In genomic region chr2:69306612-69306896, GRCh38 we compare ENCODE assay signal across 8 cellular contexts.
A peak's percentile ranks its signal among the peaks of the same experiment; 100 is the strongest.
DNase-seq lines count a peak whose midpoint lies in the region; ATAC-seq and TF ChIP-seq lines count a peak whose summit lies in the region.

No MANE protein-coding gene starts in this region.

- peak overlapping the region; percentile 57 to 62 (median 58) for H3K4me3 ChIP-seq in gastrocnemius medialis

- peaks cover 4% of the 10 kb centered on the region for H3K9me3 Mint-ChIP-seq in glutamatergic neuron (ENCODE audit: unreplicated experiment)

- H3K27me3 Mint-ChIP-seq in glutamatergic neuron (ENCODE audit: unreplicated experiment) = peaks cover 6% of the 10 kb centered on the region

- H3K27ac ChIP-seq in VCaP (peak overlapping the region; percentile 98; the same call in 1 of the 2 replicates), gastrocnemius medialis (peak overlapping the region; percentile 14 to 65 (median 48))

- intact Hi-C loops in gastrocnemius medialis (cut with DNase I; ENCODE audit: low total_unique reads) = loop anchor here (5.0 to 10.0 kb wide), 3 partner anchors 132 to 842 kb away; partner anchors contain the start of genes APLF and FBXO48

- H3K27ac Mint-ChIP-seq in glutamatergic neuron (ENCODE audit: unreplicated experiment) = no peak overlapping the region

- H3K4me3 Mint-ChIP-seq in glutamatergic neuron (ENCODE audit: unreplicated experiment) = peak overlapping the region; percentile 70

- in situ Hi-C loops in gastrocnemius medialis (cut with MboI; ENCODE audit: low sequenced_read_pairs in 4 of 4) = loop anchor here in 3 of 4 donors (5.0 to 10.0 kb wide), 3 partner anchors 289 to 294 kb away; partner anchors contain the start of gene ANTXR1 (in 2 of the 3)

- ATAC-seq in GM21360 (IDR thresholded peaks at IDR 0.05; ENCODE audit: unreplicated experiment) (peak; percentile 19), gastrocnemius medialis (no peak), HG03025 (IDR thresholded peaks at IDR 0.05; ENCODE audit: low FRiP score, unreplicated experiment) (no peak)

- H3K4me1 ChIP-seq in gastrocnemius medialis = peaks cover 12 to 23% of the 10 kb centered on the region in 2 donors

- H3K36me3 ChIP-seq in gastrocnemius medialis = no peaks in the 10 kb centered on the region

- H3K4me1 Mint-ChIP-seq in glutamatergic neuron (ENCODE audit: low read depth, unreplicated experiment) = no peaks in the 10 kb centered on the region

- DNase-seq in glutamatergic neuron (no peak), gastrocnemius medialis (no peak), NCI-H2227 treated with DMSO at 0.1 percent for 48 hours (lab: John Stamatoyannopoulos, UW) (no peak), NCI-H1436 treated with DMSO at 0.1 percent for 48 hours (lab: John Stamatoyannopoulos, UW) (no peak), AG08396 (ENCODE audit: low spot score) (no peak)

- H3K36me3 Mint-ChIP-seq in glutamatergic neuron (ENCODE audit: unreplicated experiment) = peaks cover 5% of the 10 kb centered on the region

- peaks cover 18 to 33% (median 25%) of the 10 kb centered on the region in 3 donors for H3K27me3 ChIP-seq in gastrocnemius medialis

- TF ChIP-seq POLR2A in gastrocnemius medialis (IDR thresholded peaks at IDR 0.05) = no peak

- TF ChIP-seq CTCF in VCaP (conservative IDR thresholded peaks at IDR 0.05) = no peak
- TF ChIP-seq CTCF in glutamatergic neuron (IDR thresholded peaks at IDR 0.05; ENCODE audit: partially characterized antibody, unreplicated experiment) = no peak
- no peak for TF ChIP-seq CTCF in gastrocnemius medialis (IDR thresholded peaks at IDR 0.05 in 4 of 5, conservative IDR thresholded peaks at IDR 0.05 in 1 of 5)

- no peaks in the 10 kb centered on the region for H3K9me3 ChIP-seq in gastrocnemius medialis
